14 cellular contexts compared by ENCODE assay signal in genomic region chr5:52870448-52870847, GRCh38.
A peak's percentile ranks its signal among the peaks of the same experiment; 100 is the strongest.
DNase-seq lines count a peak whose midpoint lies in the region; ATAC-seq, FAIRE-seq and TF ChIP-seq lines count a peak whose summit lies in the region.
"Had no signal": no experiment of that assay in that cellular context is flagged by ENCODE, and none has a peak within 500 bp of the region (broad histone marks: within the 10 kb centered on the region; RNA-seq: fewer than 3 reads in every experiment).

No MANE protein-coding gene starts in this region.

- H3K23ac ChIP-seq in mesenchymal stem cell (ENCODE audit: low read length in 2 of 2), result no peak overlapping the region

- peak overlapping the region; percentile 7 to 28 for H3K18ac ChIP-seq in mesenchymal stem cell (ENCODE audit: low read depth in 1 of 2, low read length in 2 of 2)

- H3K27ac ChIP-seq in A549, result peak overlapping the region in 1 of 2 experiments; percentile 13; a peak in 1 of 6 replicates
- peak overlapping the region; percentile 82 for H3K27ac ChIP-seq in SJCRH30
- peak overlapping the region; percentile 4 for H3K27ac ChIP-seq in mesenchymal stem cell (ENCODE audit: low read length, poor library complexity, severe bottlenecking)
- no peak overlapping the region for H3K27ac ChIP-seq in CD8-positive, alpha-beta T cell (ENCODE audit: low read depth, low read length)
- H3K27ac ChIP-seq: prostate gland had no signal

- H3K36me3 Mint-ChIP-seq in activated CD4-positive, alpha-beta T cell treated with anti-CD3 and anti-CD28 coated beads for 36 hours (ENCODE audit: low read depth), result no peaks in the 10 kb centered on the region
- H3K36me3 Mint-ChIP-seq in CD8-positive, alpha-beta T cell, result no peaks in the 10 kb centered on the region

- TF ChIP-seq RAD21 in A549 (conservative IDR thresholded peaks at IDR 0.05 in 1 of 2, IDR thresholded peaks at IDR 0.05 in 1 of 2), result no peak

- H3K79me1 ChIP-seq in mesenchymal stem cell (replicated peaks; ENCODE audit: low read length, poor library complexity, severe bottlenecking), result no peaks in the 10 kb centered on the region

- no peak overlapping the region for H2BK120ac ChIP-seq in mesenchymal stem cell (ENCODE audit: low read depth, low read length)

- no peak overlapping the region for H2BK15ac ChIP-seq in mesenchymal stem cell (ENCODE audit: low read depth, poor library complexity, severe bottlenecking)

- intact Hi-C loops in activated CD4-positive, alpha-beta T cell treated with anti-CD3 and anti-CD28 coated beads for 36 hours (cut with DNase I, micrococcal nuclease), result no loop called here
- intact Hi-C loops in CD8-positive, alpha-beta T cell (cut with DNase I, micrococcal nuclease), result no loop called here

- no peaks in the 10 kb centered on the region for H3K9me3 Mint-ChIP-seq in activated CD4-positive, alpha-beta T cell treated with anti-CD3 and anti-CD28 coated beads for 36 hours (ENCODE audit: low read depth)
- no peaks in the 10 kb centered on the region for H3K9me3 Mint-ChIP-seq in CD8-positive, alpha-beta T cell

- DNase-seq in A549 (ENCODE audit: low read depth in 1 of 2, low spot score in 1 of 2) (peak in 1 of 2 experiments; percentile 35), SJCRH30 (peak; percentile 82 to 83), fibroblast of pulmonary artery (ENCODE audit: low read depth) (peak; percentile 51), mesenchymal stem cell (peak; percentile 79), retina (no peak)
- DNase-seq in activated CD4-positive, alpha-beta T cell treated with anti-CD3 and anti-CD28 coated beads for 36 hours, result no peak
- no peak for DNase-seq in CD8-positive, alpha-beta T cell
- DNase-seq: activated CD8-positive, alpha-beta memory T cell treated with anti-CD3 and anti-CD28 coated beads, Interleukin-2, amount 50 U/mL, for 4 hours; PC-3; T-helper 9 cell had no signal

- ATAC-seq in A549 (peak; percentile 60 to 76), HG02642 (IDR thresholded peaks at IDR 0.05; ENCODE audit: poor library complexity, unreplicated experiment) (no peak)
- no peak for ATAC-seq in activated CD4-positive, alpha-beta T cell treated with anti-CD3 and anti-CD28 coated beads for 36 hours
- no peak for ATAC-seq in CD8-positive, alpha-beta T cell
- ATAC-seq: PC-3 had no signal

- TF ChIP-seq POLR2A in A549 (IDR thresholded peaks at IDR 0.05; ENCODE audit: low read length), result no peak

- TF ChIP-seq CTCF in A549 (IDR thresholded peaks at IDR 0.05) (no peak), fibroblast of pulmonary artery (IDR thresholded peaks at IDR 0.05; ENCODE audit: low read length, missing control alignments) (no peak)
- no peak for TF ChIP-seq CTCF in CD8-positive, alpha-beta T cell (IDR thresholded peaks at IDR 0.05)

- H3K14ac ChIP-seq in mesenchymal stem cell (ENCODE audit: low read length in 2 of 2), result no peak overlapping the region

- H2AK5ac ChIP-seq in mesenchymal stem cell (ENCODE audit: low read length, severe bottlenecking), result no peak overlapping the region

- no peak overlapping the region for H4K91ac ChIP-seq in mesenchymal stem cell (ENCODE audit: low read length)

- H2BK12ac ChIP-seq in mesenchymal stem cell (ENCODE audit: low read length in 2 of 2), result no peak overlapping the region

- H3K4me1 ChIP-seq in A549, result no peaks in the 10 kb centered on the region
- H3K4me1 ChIP-seq in SJCRH30, result peaks cover 56% of the 10 kb centered on the region
- H3K4me1 ChIP-seq in mesenchymal stem cell (ENCODE audit: control insufficient read depth, insufficient read depth, low read depth, low read length), result peaks cover 3% of the 10 kb centered on the region
- no peaks in the 10 kb centered on the region for H3K4me1 ChIP-seq in CD8-positive, alpha-beta T cell (ENCODE audit: insufficient read depth, low read length)
- H3K4me1 ChIP-seq: prostate gland had no signal

- H4K8ac ChIP-seq in mesenchymal stem cell (ENCODE audit: low read length), result no peak overlapping the region

- H3K4me2 ChIP-seq in A549, result no peak overlapping the region
- no peak overlapping the region for H3K4me2 ChIP-seq in mesenchymal stem cell (ENCODE audit: low read length, poor library complexity, severe bottlenecking)

- H3K4me1 Mint-ChIP-seq in activated CD4-positive, alpha-beta T cell treated with anti-CD3 and anti-CD28 coated beads for 36 hours, result no peaks in the 10 kb centered on the region
- no peaks in the 10 kb centered on the region for H3K4me1 Mint-ChIP-seq in CD8-positive, alpha-beta T cell (ENCODE audit: low read depth)

- no peak for FAIRE-seq in A549 (lab: Jason Lieb, UNC)
- FAIRE-seq: GM12891 had no signal

- H3K9me3 ChIP-seq in A549 (no peaks in the 10 kb centered on the region), SJCRH30 (replicated peaks) (no peaks in the 10 kb centered on the region), mesenchymal stem cell (ENCODE audit: control insufficient read depth, low read length) (no peaks in the 10 kb centered on the region)
- no peaks in the 10 kb centered on the region for H3K9me3 ChIP-seq in CD8-positive, alpha-beta T cell (ENCODE audit: low read length)
- H3K9me3 ChIP-seq: esophagus muscularis mucosa, prostate gland had no signal

- WGBS in A549 (ENCODE audit: missing lambda C conversion rate), result 14% methylated on average over 1 of the region's 1 CpG
- WGBS in mesenchymal stem cell, result 4% methylated on average over 1 of the region's 1 CpG

- H3K27me3 ChIP-seq in SJCRH30 (no peaks in the 10 kb centered on the region), mesenchymal stem cell (ENCODE audit: control insufficient read depth in 1 of 2, insufficient read depth in 1 of 2, low read length in 2 of 2) (no peaks in the 10 kb centered on the region)
- H3K27me3 ChIP-seq in CD8-positive, alpha-beta T cell (ENCODE audit: insufficient read depth, low read length), result no peaks in the 10 kb centered on the region
- H3K27me3 ChIP-seq: esophagus muscularis mucosa had no signal

- no peak overlapping the region for H2BK5ac ChIP-seq in mesenchymal stem cell (ENCODE audit: low read depth, low read length, poor library complexity, severe bottlenecking)

- H3K36me3 ChIP-seq in SJCRH30 (no peaks in the 10 kb centered on the region), mesenchymal stem cell (ENCODE audit: control insufficient read depth in 1 of 2, insufficient read depth in 2 of 2, low read depth in 1 of 2, low read length in 2 of 2) (no peaks in the 10 kb centered on the region)
- H3K36me3 ChIP-seq in CD8-positive, alpha-beta T cell (ENCODE audit: insufficient read depth, low read length), result no peaks in the 10 kb centered on the region
- H3K36me3 ChIP-seq: prostate gland had no signal

- no peak overlapping the region for H2AFZ ChIP-seq in mesenchymal stem cell (ENCODE audit: low read depth, low read length)

- POLR2A ChIA-PET in A549 (lab: Yijun Ruan, JAX), result no interaction called here
- POLR2A ChIA-PET in activated CD4-positive, alpha-beta T cell treated with anti-CD3 and anti-CD28 coated beads for 36 hours (lab: Charles Lee), result no interaction called here
- POLR2A ChIA-PET in CD8-positive, alpha-beta T cell (lab: Charles Lee), result no interaction called here

- TF ChIP-seq EP300 in A549 (IDR thresholded peaks at IDR 0.05), result no peak

- CTCF ChIA-PET in A549 (lab: Yijun Ruan, JAX), result no interaction called here
- CTCF ChIA-PET in activated CD4-positive, alpha-beta T cell treated with anti-CD3 and anti-CD28 coated beads for 36 hours (lab: Charles Lee), result no interaction called here
- CTCF ChIA-PET in CD8-positive, alpha-beta T cell (lab: Charles Lee), result no interaction called here

- no peak overlapping the region for H3K4ac ChIP-seq in mesenchymal stem cell (ENCODE audit: low read depth in 1 of 2, low read length in 2 of 2)

- no peak overlapping the region for H3K4me3 Mint-ChIP-seq in activated CD4-positive, alpha-beta T cell treated with anti-CD3 and anti-CD28 coated beads for 36 hours
- H3K4me3 Mint-ChIP-seq in CD8-positive, alpha-beta T cell, result no peak overlapping the region

- H3K27me3 Mint-ChIP-seq in activated CD4-positive, alpha-beta T cell treated with anti-CD3 and anti-CD28 coated beads for 36 hours, result peaks cover 7% of the 10 kb centered on the region
- no peaks in the 10 kb centered on the region for H3K27me3 Mint-ChIP-seq in CD8-positive, alpha-beta T cell (ENCODE audit: low read depth)

- no peak overlapping the region for H3K9ac ChIP-seq in mesenchymal stem cell (ENCODE audit: low read length)

- H3K27ac Mint-ChIP-seq in activated CD4-positive, alpha-beta T cell treated with anti-CD3 and anti-CD28 coated beads for 36 hours, result no peak overlapping the region
- H3K27ac Mint-ChIP-seq in CD8-positive, alpha-beta T cell, result no peak overlapping the region

- no peak overlapping the region for H3K4me3 ChIP-seq in A549
- no peak overlapping the region for H3K4me3 ChIP-seq in SJCRH30
- H3K4me3 ChIP-seq in fibroblast of pulmonary artery (replicated peaks; ENCODE audit: low read depth, low read length), result no peak overlapping the region
- H3K4me3 ChIP-seq in mesenchymal stem cell (ENCODE audit: insufficient read depth in 1 of 2, low read depth in 1 of 2, low read length in 2 of 2), result no peak overlapping the region
- no peak overlapping the region for H3K4me3 ChIP-seq in CD8-positive, alpha-beta T cell (ENCODE audit: low read depth, low read length)
- H3K4me3 ChIP-seq: esophagus muscularis mucosa, prostate gland had no signal

TF ChIP-seq in A549, 52 proteins besides CTCF, POLR2A, EP300 and RAD21:
- TF ChIP-seq TFCP2L1 (CRISPR knock-in tag; IDR thresholded peaks at IDR 0.05) (no peak), SMC3 (IDR thresholded peaks at IDR 0.05) (no peak), CEBPB (IDR thresholded peaks at IDR 0.05) (no peak)

Comparison
In these comparisons a context has a peak if more than half of its experiments do, and no peak if none do; other contexts are left out.
1. ATAC-seq: peak in A549 (2 of 2); none in activated CD4-positive, alpha-beta T cell treated with anti-CD3 and anti-CD28 coated beads for 36 hours (single experiment), HG02642 (single experiment) and CD8-positive, alpha-beta T cell (single experiment).
2. DNase-seq: peak in SJCRH30 (2 of 2), fibroblast of pulmonary artery (single experiment) and mesenchymal stem cell (single experiment); none in retina (single experiment), activated CD4-positive, alpha-beta T cell treated with anti-CD3 and anti-CD28 coated beads for 36 hours (single experiment) and CD8-positive, alpha-beta T cell (0 of 7).